Comparison of ENCODE assay signal across 13 cellular contexts in the genomic region with DNA sequence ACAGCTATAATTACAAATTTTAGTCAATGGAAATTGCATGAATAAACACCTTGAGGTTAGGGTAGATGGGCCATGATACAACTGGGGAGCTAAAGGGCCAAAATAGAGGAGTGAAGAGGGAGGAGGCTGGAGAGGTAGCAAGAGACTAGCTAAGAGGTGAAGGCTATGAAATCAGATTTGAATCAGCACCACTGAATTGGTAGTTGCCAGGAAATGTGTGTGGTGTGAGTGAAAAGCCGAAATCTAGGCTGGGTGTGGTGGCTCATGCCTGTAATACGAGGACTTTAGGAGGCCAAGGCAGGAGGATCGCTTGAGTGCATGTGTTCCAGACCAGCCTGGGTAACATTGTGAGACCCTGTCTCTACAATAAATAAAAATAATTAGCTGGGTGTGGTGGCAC. TPM values are rescaled to one million over a fixed set of nuclear protein-coding genes. Genes with fewer than 3 reads are reported as not detected.
DNase-seq lines count a peak whose midpoint lies in the region; ATAC-seq and TF ChIP-seq lines count a peak whose summit lies in the region.
"Had no signal": no experiment of that assay in that cellular context is flagged by ENCODE, and none has a peak within 500 bp of the region (broad histone marks: within the 10 kb centered on the region; RNA-seq: fewer than 3 reads in every experiment).

No MANE protein-coding gene starts in this region.

- no peak overlapping the region for H3K4me3 ChIP-seq in BLaER1
- H3K4me3 ChIP-seq in GM12865 (ENCODE audit: low read depth, low read length), result no peak overlapping the region
- no peak overlapping the region for H3K4me3 ChIP-seq in naive thymus-derived CD4-positive, alpha-beta T cell (ENCODE audit: low read length)

- intact Hi-C loops in naive thymus-derived CD4-positive, alpha-beta T cell (cut with micrococcal nuclease), result no loop called here

- H3K36me3 Mint-ChIP-seq in activated CD4-positive, alpha-beta memory T cell treated with anti-CD3 and anti-CD28 coated beads, Interleukin-2, amount 10 ng/mL, durations not matched to agents 7 days and 5 days (ENCODE audit: low read depth), result peaks cover 45% of the 10 kb centered on the region
- H3K36me3 Mint-ChIP-seq in naive thymus-derived CD4-positive, alpha-beta T cell, result peaks cover 0 to 21% (median 10%) of the 10 kb centered on the region in 5 donors

- peaks cover 70% of the 10 kb centered on the region for H3K4me1 Mint-ChIP-seq in activated CD4-positive, alpha-beta memory T cell treated with anti-CD3 and anti-CD28 coated beads, Interleukin-2, amount 10 ng/mL, durations not matched to agents 7 days and 5 days
- peaks cover 68 to 96% (median 89%) of the 10 kb centered on the region in 7 donors for H3K4me1 Mint-ChIP-seq in naive thymus-derived CD4-positive, alpha-beta T cell

- H3K36me3 ChIP-seq in BLaER1, result peaks cover 51% of the 10 kb centered on the region
- peaks cover 0 to 30% (median 11%) of the 10 kb centered on the region in 3 experiments for H3K36me3 ChIP-seq in naive thymus-derived CD4-positive, alpha-beta T cell (ENCODE audit: control insufficient read depth in 2 of 3, insufficient read depth in 3 of 3, low read length in 3 of 3)

- no peak for TF ChIP-seq CTCF in GM12865 (IDR thresholded peaks at IDR 0.05; ENCODE audit: insufficient read depth, low read depth, low read length, missing control alignments)
- TF ChIP-seq CTCF in GM13977 (IDR thresholded peaks at IDR 0.05; ENCODE audit: extremely low read depth, insufficient read depth, missing control alignments), result no peak

- H3K27ac Mint-ChIP-seq in activated CD4-positive, alpha-beta memory T cell treated with anti-CD3 and anti-CD28 coated beads, Interleukin-2, amount 10 ng/mL, durations not matched to agents 7 days and 5 days, result peak overlapping the region; percentile 67
- H3K27ac Mint-ChIP-seq in naive thymus-derived CD4-positive, alpha-beta T cell, result peak overlapping the region; percentile 24 to 92 (median 74)

- CTCF ChIA-PET in activated CD4-positive, alpha-beta memory T cell treated with anti-CD3 and anti-CD28 coated beads, Interleukin-2, amount 10 ng/mL, durations not matched to agents 7 days and 5 days (lab: Charles Lee), result interaction anchor here (0.8 to 1.9 kb wide), 8 partner anchors 9 to 40 kb away, joined by 3 to 19 read pairs (median 6); no protein-coding TSS in a partner anchor
- CTCF ChIA-PET in naive thymus-derived CD4-positive, alpha-beta T cell (lab: Charles Lee), result interaction anchor here (0.6 to 1.9 kb wide), 5 partner anchors 11 to 279 kb away, joined by 3 to 7 read pairs (median 3); no protein-coding TSS in a partner anchor

- H3K4me1 ChIP-seq in BLaER1, result peaks cover 64% of the 10 kb centered on the region
- H3K4me1 ChIP-seq in naive thymus-derived CD4-positive, alpha-beta T cell (ENCODE audit: control insufficient read depth in 2 of 2, insufficient read depth in 2 of 2, low read length in 2 of 2), result peaks cover 33 to 62% of the 10 kb centered on the region in 2 donors

- H3K27me3 ChIP-seq in BLaER1, result no peaks in the 10 kb centered on the region
- no peaks in the 10 kb centered on the region for H3K27me3 ChIP-seq in naive thymus-derived CD4-positive, alpha-beta T cell (ENCODE audit: control insufficient read depth in 2 of 2, insufficient read depth in 2 of 2, low read length in 2 of 2)

- peak overlapping the region; percentile 3 for H3K4me3 Mint-ChIP-seq in activated CD4-positive, alpha-beta memory T cell treated with anti-CD3 and anti-CD28 coated beads, Interleukin-2, amount 10 ng/mL, durations not matched to agents 7 days and 5 days
- H3K4me3 Mint-ChIP-seq in naive thymus-derived CD4-positive, alpha-beta T cell, result peak overlapping the region; percentile 3 to 61 (median 51)

- 0 out of 2 replicates have a peak overlapping the region, but pooled peaks have one; percentile 38 for H3K27ac ChIP-seq in BLaER1
- H3K27ac ChIP-seq in naive thymus-derived CD4-positive, alpha-beta T cell (ENCODE audit: low read depth, low read length), result peak overlapping the region; percentile 33
- H3K27ac ChIP-seq: C4-2B had no signal

- peak overlapping the region; percentile 62 for H3K4me2 ChIP-seq in BLaER1

- no peak overlapping the region for H3K9ac ChIP-seq in BLaER1

- H3K27me3 Mint-ChIP-seq in activated CD4-positive, alpha-beta memory T cell treated with anti-CD3 and anti-CD28 coated beads, Interleukin-2, amount 10 ng/mL, durations not matched to agents 7 days and 5 days, result no peaks in the 10 kb centered on the region
- H3K27me3 Mint-ChIP-seq in naive thymus-derived CD4-positive, alpha-beta T cell, result no peaks in the 10 kb centered on the region

- POLR2A ChIA-PET in activated CD4-positive, alpha-beta memory T cell treated with anti-CD3 and anti-CD28 coated beads, Interleukin-2, amount 10 ng/mL, durations not matched to agents 7 days and 5 days (lab: Charles Lee), result interaction anchor here (0.7 to 1.9 kb wide), 7 partner anchors 14 to 39 kb away, joined by 3 to 8 read pairs (median 4); no protein-coding TSS in a partner anchor
- POLR2A ChIA-PET in naive thymus-derived CD4-positive, alpha-beta T cell (lab: Charles Lee), result no interaction called here

- peaks cover 100% of the 10 kb centered on the region for H4K20me1 ChIP-seq in BLaER1

- peak; percentile 34 for ATAC-seq in naive thymus-derived CD4-positive, alpha-beta T cell

- no peaks in the 10 kb centered on the region for H3K9me3 Mint-ChIP-seq in activated CD4-positive, alpha-beta memory T cell treated with anti-CD3 and anti-CD28 coated beads, Interleukin-2, amount 10 ng/mL, durations not matched to agents 7 days and 5 days
- no peaks in the 10 kb centered on the region for H3K9me3 Mint-ChIP-seq in naive thymus-derived CD4-positive, alpha-beta T cell

- DNase-seq in GM12865 (ENCODE audit: low read depth) (peak; percentile 61), NCI-H1694 (lab: John Stamatoyannopoulos, UW) (no peak), GDM1 (lab: John Stamatoyannopoulos, UW) (no peak), GM13977 (ENCODE audit: low spot score) (no peak)
- peak; percentile 61 for DNase-seq in activated CD4-positive, alpha-beta memory T cell treated with anti-CD3 and anti-CD28 coated beads, Interleukin-2, amount 10 ng/mL, durations not matched to agents 7 days and 5 days
- no peak for DNase-seq in naive thymus-derived CD4-positive, alpha-beta T cell
- DNase-seq: islet precursor cell; MV-4-11; NCI-H345; retina; stimulated activated CD4-positive, alpha-beta T cell treated with anti-CD3 and anti-CD28 coated beads, Interleukin-4, amount 100 ng/mL, for 4 hours had no signal

- no peaks in the 10 kb centered on the region for H3K9me3 ChIP-seq in BLaER1
- H3K9me3 ChIP-seq in naive thymus-derived CD4-positive, alpha-beta T cell (ENCODE audit: control insufficient read depth in 2 of 3, low read length in 3 of 3), result no peaks in the 10 kb centered on the region

- in situ Hi-C loops in GM13977 (cut with MboI; ENCODE audit: low pct_unique_long_range_greater_than_20kb, low sequenced_read_pairs, unreplicated experiment), result no loop called here

RNA-seq across cellular contexts. Expression of gene YY1, which starts 22.7 kb away (rescaled TPM):
- total RNA-seq in activated CD4-positive, alpha-beta memory T cell treated with anti-CD3 and anti-CD28 coated beads, Interleukin-2, amount 10 ng/mL, durations not matched to agents 7 days and 5 days, result 10 to 100 TPM; 94.0 to 95.6 TPM
- total RNA-seq in naive thymus-derived CD4-positive, alpha-beta T cell, result 10 to 100 TPM; 65.8 to 99.7 (median 92.2) TPM
- polyA plus RNA-seq in naive thymus-derived CD4-positive, alpha-beta T cell, result 10 to 100 TPM; 15.2 to 18.0 TPM

RNA-seq across cellular contexts. Expression of gene SLC25A29, which starts 44.6 kb away (rescaled TPM):
- 1 to 10 TPM; 8.2 to 8.9 TPM for total RNA-seq in activated CD4-positive, alpha-beta memory T cell treated with anti-CD3 and anti-CD28 coated beads, Interleukin-2, amount 10 ng/mL, durations not matched to agents 7 days and 5 days
- total RNA-seq in naive thymus-derived CD4-positive, alpha-beta T cell, result 10 to 100 TPM in 3 of 5 experiments, 1 to 10 TPM in 2; 5.9 to 25.6 (median 10.4) TPM
- polyA plus RNA-seq in naive thymus-derived CD4-positive, alpha-beta T cell, result 1 to 10 TPM in 1 of 2 donors, under 1 TPM in 1; 0.38 to 5.3 TPM

Comparison
In these comparisons a context has a peak if more than half of its experiments do, and no peak if none do; other contexts are left out.
1. DNase-seq: peak in GM12865 (single experiment) and activated CD4-positive, alpha-beta memory T cell treated with anti-CD3 and anti-CD28 coated beads, Interleukin-2, amount 10 ng/mL, durations not matched to agents 7 days and 5 days (single experiment); none in naive thymus-derived CD4-positive, alpha-beta T cell (0 of 9), NCI-H1694 (single experiment), GDM1 (single experiment) and GM13977 (single experiment).